Comparison of ENCODE assay signal across 2 cellular contexts in the genomic region with DNA sequence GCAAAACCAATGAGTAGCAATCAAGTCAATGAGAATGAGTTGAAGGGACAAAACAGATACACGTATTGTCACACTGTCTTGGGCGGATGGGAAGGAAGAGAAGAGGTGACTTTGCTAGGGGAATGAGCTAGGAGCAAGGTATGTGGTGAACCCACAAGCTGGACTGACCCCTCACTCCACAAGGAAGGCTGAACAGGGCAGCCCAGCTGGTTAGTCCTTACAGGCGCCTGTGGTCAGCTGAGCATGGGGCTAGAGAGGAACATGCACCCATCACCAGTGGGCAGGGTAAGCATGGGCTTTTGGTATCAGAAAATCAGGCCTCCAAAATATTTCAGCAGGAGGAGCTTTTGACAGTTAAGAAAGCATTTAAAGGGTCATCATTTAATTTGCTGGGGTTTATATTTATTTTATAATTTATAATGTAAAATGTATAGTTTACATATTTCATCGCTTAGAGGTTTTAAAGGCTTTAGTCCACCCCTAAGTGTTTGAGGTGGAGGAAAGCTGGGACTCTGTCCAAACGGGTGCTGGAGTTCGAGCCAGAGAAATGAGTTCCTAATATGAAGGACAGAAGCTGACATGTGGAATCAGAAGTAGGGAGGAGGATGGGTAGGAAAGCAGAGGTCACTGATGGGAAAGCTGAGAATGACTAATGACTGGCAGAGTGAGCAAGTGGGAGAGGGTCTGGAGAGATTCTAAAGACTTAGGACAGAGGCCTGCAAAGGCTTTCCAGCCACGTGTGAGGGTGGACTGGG.
TF ChIP-seq lines count a peak whose summit lies in the region.

No MANE protein-coding gene starts in this region.

TF ChIP-seq in IMR-90, 13 proteins besides CTCF, POLR2A, EP300 and RAD21:
- no peak for TF ChIP-seq SMC3 (IDR thresholded peaks at IDR 0.05; ENCODE audit: low read depth, low read length)
- TF ChIP-seq CHD1 (IDR thresholded peaks at IDR 0.05; ENCODE audit: low read depth, low read length) = no peak
- no peak for TF ChIP-seq NFE2L2 (IDR thresholded peaks at IDR 0.05; ENCODE audit: low read depth, low read length)

TF ChIP-seq in H1, 55 proteins besides CTCF, POLR2A, EP300 and RAD21:
- no peak for TF ChIP-seq CBX5 (IDR thresholded peaks at IDR 0.05; ENCODE audit: low read depth, low read length)
- TF ChIP-seq RNF2 (IDR thresholded peaks at IDR 0.05; ENCODE audit: borderline replicate concordance, low read depth, low read length, missing control alignments, poor library complexity, severe bottlenecking) = no peak
TF ChIP-seq in H1: peak in this region for 0.
